ENCODE assay signal across 20 cellular contexts in the genomic region with DNA sequence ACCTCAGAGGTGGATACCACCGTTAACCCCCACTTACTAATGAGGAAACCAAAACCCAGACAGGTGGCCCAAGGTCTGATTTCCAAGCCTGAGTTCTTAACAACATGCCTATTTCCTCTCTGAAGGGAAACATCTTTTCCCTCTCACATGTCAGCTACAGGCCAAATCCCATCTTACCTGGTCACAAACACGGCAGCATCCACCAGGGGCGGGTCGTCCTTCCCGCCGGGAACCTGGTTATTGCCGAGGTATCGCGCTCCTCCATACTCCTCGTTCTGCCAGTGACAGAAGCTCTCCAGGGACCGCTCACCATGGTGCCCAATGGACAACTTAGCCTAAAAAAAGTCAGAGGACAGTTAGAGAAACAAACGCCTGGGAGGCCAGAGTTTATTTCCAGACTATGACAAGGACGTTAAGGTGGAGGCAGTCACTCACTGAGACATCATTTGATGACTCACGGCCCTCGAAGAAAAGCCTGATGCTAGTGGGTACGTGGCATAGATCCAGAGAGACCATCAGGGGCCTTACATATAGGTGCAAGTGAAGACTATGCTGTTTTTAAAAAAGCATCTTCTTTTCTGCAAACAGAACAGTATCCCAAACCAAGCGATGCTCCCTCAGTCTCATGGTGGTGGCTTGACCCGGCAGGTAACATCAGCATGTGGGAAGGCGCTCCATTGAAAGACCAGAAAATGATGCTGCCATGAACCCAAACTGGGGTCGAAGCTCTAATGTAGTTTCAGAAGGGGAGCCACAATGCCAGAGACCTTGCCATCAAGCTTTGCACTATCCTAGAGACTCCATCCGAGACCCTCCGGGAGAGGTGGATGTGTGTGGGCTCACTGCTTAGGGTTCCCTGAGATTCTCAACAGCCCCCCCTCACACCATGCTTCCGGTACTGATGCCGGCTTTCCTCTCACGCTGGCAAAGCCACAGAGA.
"Had no signal": no experiment of that assay in that cellular context is flagged by ENCODE, and none has a peak within 500 bp of the region (broad histone marks: within the 10 kb centered on the region; RNA-seq: fewer than 3 reads in every experiment).

No MANE protein-coding gene starts in this region.

- H3K4me3 Mint-ChIP-seq: activated B cell treated with CpG ODN at 0.5 μM for 24 hours; activated CD4-positive, alpha-beta T cell treated with anti-CD3 and anti-CD28 coated beads for 36 hours; activated CD8-positive, alpha-beta T cell treated with anti-CD3 and anti-CD28 coated beads, Interleukin-2, amount 10 ng/mL, durations not matched to agents 7 days and 5 days; activated naive CD4-positive, alpha-beta T cell treated with anti-CD3 and anti-CD28 coated beads, Interleukin-2, amount 10 ng/mL, durations not matched to agents 7 days and 5 days; activated naive CD8-positive, alpha-beta T cell treated with anti-CD3 and anti-CD28 coated beads, Interleukin-2, amount 10 ng/mL, durations not matched to agents 7 days and 5 days; nephron; stimulated activated effector memory CD8-positive, alpha-beta T cell treated with anti-CD3 and anti-CD28 coated beads, Interleukin-12 subunit alpha, Interleukin-12 subunit beta, amount 100 ng/mL, for 72 hours; stimulated activated naive CD8-positive, alpha-beta T cell treated with anti-CD3 and anti-CD28 coated beads, Interleukin-15, Interleukin-2, amounts not matched to agents 100 ng/mL and 50 ng/mL, for 24 hours; T-helper 2 cell treated with Interferon-gamma antibody and Interleukin-4, amounts not matched to agents 5 μg/mL and 100 μg/mL, for 36 hours had no signal

- H3K4me1 Mint-ChIP-seq: activated B cell treated with CpG ODN at 0.5 μM for 24 hours; activated CD4-positive, alpha-beta T cell treated with anti-CD3 and anti-CD28 coated beads for 36 hours; activated naive CD4-positive, alpha-beta T cell treated with anti-CD3 and anti-CD28 coated beads, Interleukin-2, amount 10 ng/mL, durations not matched to agents 7 days and 5 days; activated naive CD8-positive, alpha-beta T cell treated with anti-CD3 and anti-CD28 coated beads, Interleukin-2, amount 10 ng/mL, durations not matched to agents 7 days and 5 days; stimulated activated effector memory CD8-positive, alpha-beta T cell treated with anti-CD3 and anti-CD28 coated beads, Interleukin-12 subunit alpha, Interleukin-12 subunit beta, amount 100 ng/mL, for 72 hours had no signal

- DNase-seq: activated B cell treated with CpG ODN at 0.5 μM for 24 hours; activated CD4-positive, alpha-beta T cell treated with anti-CD3 and anti-CD28 coated beads for 36 hours; activated CD8-positive, alpha-beta T cell treated with anti-CD3 and anti-CD28 coated beads, Interleukin-2, amount 10 ng/mL, durations not matched to agents 7 days and 5 days; activated gamma-delta T cell; activated naive CD4-positive, alpha-beta T cell treated with anti-CD3 and anti-CD28 coated beads, Interleukin-2, amount 10 ng/mL, durations not matched to agents 7 days and 5 days; activated naive CD8-positive, alpha-beta T cell treated with anti-CD3 and anti-CD28 coated beads, Interleukin-2, amount 10 ng/mL, durations not matched to agents 7 days and 5 days; brain microvascular endothelial cell; esophagus squamous epithelium; foreskin melanocyte; heart right ventricle; kidney glomerular epithelial cell; sigmoid colon; small intestine; stimulated activated CD4-positive, alpha-beta T cell treated with anti-CD3 and anti-CD28 coated beads, Interleukin-4, amount 100 ng/mL, for 24 hours; substantia nigra; T-helper 1 cell had no signal

- H3K27ac Mint-ChIP-seq: activated B cell treated with CpG ODN at 0.5 μM for 24 hours; activated CD4-positive, alpha-beta T cell treated with anti-CD3 and anti-CD28 coated beads for 36 hours; activated CD8-positive, alpha-beta T cell treated with anti-CD3 and anti-CD28 coated beads, Interleukin-2, amount 10 ng/mL, durations not matched to agents 7 days and 5 days; activated naive CD4-positive, alpha-beta T cell treated with anti-CD3 and anti-CD28 coated beads, Interleukin-2, amount 10 ng/mL, durations not matched to agents 7 days and 5 days; activated naive CD8-positive, alpha-beta T cell treated with anti-CD3 and anti-CD28 coated beads, Interleukin-2, amount 10 ng/mL, durations not matched to agents 7 days and 5 days; nephron; stimulated activated effector memory CD8-positive, alpha-beta T cell treated with anti-CD3 and anti-CD28 coated beads, Interleukin-12 subunit alpha, Interleukin-12 subunit beta, amount 100 ng/mL, for 72 hours; stimulated activated naive CD8-positive, alpha-beta T cell treated with anti-CD3 and anti-CD28 coated beads, Interleukin-15, Interleukin-2, amounts not matched to agents 100 ng/mL and 50 ng/mL, for 24 hours; T-helper 2 cell treated with Interferon-gamma antibody and Interleukin-4, amounts not matched to agents 5 μg/mL and 100 μg/mL, for 36 hours had no signal

- H3K9me3 Mint-ChIP-seq: activated naive CD4-positive, alpha-beta T cell treated with anti-CD3 and anti-CD28 coated beads, Interleukin-2, amount 10 ng/mL, durations not matched to agents 7 days and 5 days; activated naive CD8-positive, alpha-beta T cell treated with anti-CD3 and anti-CD28 coated beads, Interleukin-2, amount 10 ng/mL, durations not matched to agents 7 days and 5 days; stimulated activated effector memory CD8-positive, alpha-beta T cell treated with anti-CD3 and anti-CD28 coated beads, Interleukin-12 subunit alpha, Interleukin-12 subunit beta, amount 100 ng/mL, for 72 hours; stimulated activated naive CD8-positive, alpha-beta T cell treated with anti-CD3 and anti-CD28 coated beads, Interleukin-15, Interleukin-2, amounts not matched to agents 100 ng/mL and 50 ng/mL, for 24 hours had no signal

- H3K36me3 Mint-ChIP-seq: stimulated activated effector memory CD8-positive, alpha-beta T cell treated with anti-CD3 and anti-CD28 coated beads, Interleukin-12 subunit alpha, Interleukin-12 subunit beta, amount 100 ng/mL, for 72 hours had no signal

- H3K27me3 Mint-ChIP-seq: activated B cell treated with CpG ODN at 0.5 μM for 24 hours; activated CD4-positive, alpha-beta T cell treated with anti-CD3 and anti-CD28 coated beads for 36 hours; activated naive CD4-positive, alpha-beta T cell treated with anti-CD3 and anti-CD28 coated beads, Interleukin-2, amount 10 ng/mL, durations not matched to agents 7 days and 5 days; stimulated activated naive CD8-positive, alpha-beta T cell treated with anti-CD3 and anti-CD28 coated beads, Interleukin-15, Interleukin-2, amounts not matched to agents 100 ng/mL and 50 ng/mL, for 24 hours had no signal
